9 cellular contexts compared by ENCODE assay signal in genomic region chr22:41401781-41402648, GRCh38. TPM values are rescaled to one million over a fixed set of nuclear protein-coding genes. Genes with fewer than 3 reads are reported as not detected.
DNase-seq lines count a peak whose midpoint lies in the region; ATAC-seq and TF ChIP-seq lines count a peak whose summit lies in the region.
"Had no signal": no experiment of that assay in that cellular context is flagged by ENCODE, and none has a peak within 500 bp of the region (broad histone marks: within the 10 kb centered on the region; RNA-seq: fewer than 3 reads in every experiment).

No MANE protein-coding gene starts in this region.

- no peaks in the 10 kb centered on the region for H3F3A ChIP-seq in smooth muscle cell (ENCODE audit: low read depth)

- H2AFZ ChIP-seq in hepatocyte: no peak overlapping the region
- H2AFZ ChIP-seq in smooth muscle cell (ENCODE audit: low read depth): no peak overlapping the region

- no peaks in the 10 kb centered on the region for H3K27me3 Mint-ChIP-seq in CD8-positive, alpha-beta T cell (ENCODE audit: low read depth)
- H3K27me3 Mint-ChIP-seq: memory B cell had no signal

- peak overlapping the region; percentile 54 for H3K27ac ChIP-seq in hepatocyte
- H3K27ac ChIP-seq in temporal lobe (ENCODE audit: low read depth, low read length): peak overlapping the region; percentile 99
- no peak overlapping the region for H3K27ac ChIP-seq in CD8-positive, alpha-beta T cell (ENCODE audit: low read depth, low read length)
- H3K27ac ChIP-seq in smooth muscle cell (ENCODE audit: low read depth): no peak overlapping the region

- CTCF ChIA-PET in CD8-positive, alpha-beta T cell (lab: Charles Lee): interaction anchor here (0.5 to 6.2 kb wide), 17 partner anchors 12 to 295 kb away, joined by 3 to 132 read pairs (median 4); partner anchors contain the start of genes ACO2, PHF5A and TEF

- no peaks in the 10 kb centered on the region for H3K27me3 ChIP-seq in hepatocyte
- no peaks in the 10 kb centered on the region for H3K27me3 ChIP-seq in CD8-positive, alpha-beta T cell (ENCODE audit: insufficient read depth, low read length)
- H3K27me3 ChIP-seq in smooth muscle cell (ENCODE audit: low read depth): no peaks in the 10 kb centered on the region

- H3K79me2 ChIP-seq in hepatocyte (no peaks in the 10 kb centered on the region), smooth muscle cell (ENCODE audit: low read depth) (no peaks in the 10 kb centered on the region)

- H3K4me2 ChIP-seq in hepatocyte: no peak overlapping the region
- H3K4me2 ChIP-seq in smooth muscle cell: no peak overlapping the region

- no peak for TF ChIP-seq CTCF in hepatocyte (IDR thresholded peaks at IDR 0.05; ENCODE audit: poor library complexity)
- TF ChIP-seq CTCF in CD8-positive, alpha-beta T cell (IDR thresholded peaks at IDR 0.05): no peak
- TF ChIP-seq CTCF in smooth muscle cell (IDR thresholded peaks at IDR 0.05; ENCODE audit: borderline replicate concordance, insufficient read depth, poor library complexity, severe bottlenecking): no peak

- H3K36me3 ChIP-seq in hepatocyte (replicated peaks; ENCODE audit: insufficient read depth, low read depth): no peaks in the 10 kb centered on the region
- H3K36me3 ChIP-seq in CD8-positive, alpha-beta T cell (ENCODE audit: insufficient read depth, low read length): no peaks in the 10 kb centered on the region
- H3K36me3 ChIP-seq in smooth muscle cell (ENCODE audit: low read depth): no peaks in the 10 kb centered on the region

- peak in 52 of 76 experiments; percentile 5 to 70 (median 42) for DNase-seq in HUDEP-2 (lab: John Stamatoyannopoulos, UW; ENCODE audit: unreplicated experiment in 76 of 76)
- DNase-seq in amniotic stem cell (lab: John Stamatoyannopoulos, UW): peak; percentile 75
- DNase-seq in hepatocyte (ENCODE audit: low spot score): peak; percentile 50
- DNase-seq in CD8-positive, alpha-beta T cell: no peak
- no peak for DNase-seq in smooth muscle cell (lab: John Stamatoyannopoulos, UW; ENCODE audit: unreplicated experiment)
- no peak for DNase-seq in stimulated activated CD4-positive, alpha-beta T cell treated with anti-CD3 and anti-CD28 coated beads, Interleukin-4, amount 100 ng/mL, for 4 hours

- POLR2A ChIA-PET in CD8-positive, alpha-beta T cell (lab: Charles Lee): interaction anchor here (1.0 to 2.4 kb wide), 2 partner anchors 66 to 124 kb away, joined by 3 to 14 read pairs; partner anchors contain the start of gene PHF5A

- peaks cover 11% of the 10 kb centered on the region for H3K4me1 Mint-ChIP-seq in CD8-positive, alpha-beta T cell (ENCODE audit: low read depth)

- H3K4me1 ChIP-seq in hepatocyte (ENCODE audit: insufficient read depth) (peaks cover 15% of the 10 kb centered on the region), smooth muscle cell (ENCODE audit: low read depth) (no peaks in the 10 kb centered on the region)
- H3K4me1 ChIP-seq in CD8-positive, alpha-beta T cell (ENCODE audit: insufficient read depth, low read length): peaks cover 13% of the 10 kb centered on the region

- peaks cover 11% of the 10 kb centered on the region for H3K36me3 Mint-ChIP-seq in CD8-positive, alpha-beta T cell

- H3K9me3 ChIP-seq in hepatocyte (ENCODE audit: low read depth): no peaks in the 10 kb centered on the region
- H3K9me3 ChIP-seq in CD8-positive, alpha-beta T cell (ENCODE audit: low read length): no peaks in the 10 kb centered on the region
- H3K9me3 ChIP-seq in smooth muscle cell (replicated peaks; ENCODE audit: low read depth): no peaks in the 10 kb centered on the region

- no peak for ATAC-seq in CD8-positive, alpha-beta T cell
- ATAC-seq in GM21526 (IDR thresholded peaks at IDR 0.05; ENCODE audit: low FRiP score, unreplicated experiment): no peak

- H3K4me3 ChIP-seq in hepatocyte (no peak overlapping the region), smooth muscle cell (no peak overlapping the region)
- H3K4me3 ChIP-seq in CD8-positive, alpha-beta T cell (ENCODE audit: low read depth, low read length): no peak overlapping the region

- no peaks in the 10 kb centered on the region for H4K20me1 ChIP-seq in hepatocyte (ENCODE audit: insufficient read depth, poor library complexity, severe bottlenecking)
- H4K20me1 ChIP-seq in smooth muscle cell (ENCODE audit: low read depth): no peaks in the 10 kb centered on the region

- no peak overlapping the region for H3K4me3 Mint-ChIP-seq in CD8-positive, alpha-beta T cell
- H3K4me3 Mint-ChIP-seq: memory B cell had no signal

- no peaks in the 10 kb centered on the region for H3K9me2 ChIP-seq in hepatocyte (replicated peaks; ENCODE audit: insufficient read depth)

- H3K9me3 Mint-ChIP-seq in CD8-positive, alpha-beta T cell: no peaks in the 10 kb centered on the region
- H3K9me3 Mint-ChIP-seq: memory B cell had no signal

- no peak overlapping the region for H3K27ac Mint-ChIP-seq in CD8-positive, alpha-beta T cell
- H3K27ac Mint-ChIP-seq: memory B cell had no signal

- WGBS in hepatocyte (ENCODE audit: low lambda C conversion rate, missing lambda C conversion rate): 64% methylated on average over 16 of the region's 16 CpGs
- 68% methylated on average over 16 of the region's 16 CpGs for WGBS in smooth muscle cell (ENCODE audit: low lambda C conversion rate)

- intact Hi-C loops in CD8-positive, alpha-beta T cell (cut with DNase I, micrococcal nuclease): no loop called here

- no peak overlapping the region for H3K9ac ChIP-seq in smooth muscle cell (ENCODE audit: low read depth)

RNA-seq across cellular contexts. Expression of gene TEF, which starts 20.3 kb away (rescaled TPM):
- 5.5 and 8.9 TPM in 2 replicates for total RNA-seq in hepatocyte
- polyA plus RNA-seq in hepatocyte: 5.4 and 6.6 TPM in 2 replicates
- total RNA-seq in temporal lobe: 6.1 TPM
- total RNA-seq in CD8-positive, alpha-beta T cell: 1 to 10 TPM; 2.8 to 3.8 TPM
- total RNA-seq in smooth muscle cell: 6.4 and 7.7 TPM in 2 replicates
- polyA plus RNA-seq in smooth muscle cell: 7.6 and 9.0 TPM in 2 replicates

RNA-seq across cellular contexts. Expression of gene TOB2, which starts 44.6 kb away (rescaled TPM):
- total RNA-seq in hepatocyte: 33.2 and 37.8 TPM in 2 replicates
- 30.8 and 38.5 TPM in 2 replicates for polyA plus RNA-seq in hepatocyte
- 12.5 TPM for total RNA-seq in temporal lobe
- total RNA-seq in CD8-positive, alpha-beta T cell: 10 to 100 TPM; 27.0 to 33.5 TPM
- total RNA-seq in smooth muscle cell: 17.9 and 19.7 TPM in 2 replicates
- 25.6 and 27.0 TPM in 2 replicates for polyA plus RNA-seq in smooth muscle cell

Comparison
In these comparisons a context has a peak if more than half of its experiments do, and no peak if none do; other contexts are left out.
1. DNase-seq: peak in HUDEP-2 (52 of 76), amniotic stem cell (single experiment) and hepatocyte (single experiment); none in CD8-positive, alpha-beta T cell (0 of 7), smooth muscle cell (single experiment) and stimulated activated CD4-positive, alpha-beta T cell treated with anti-CD3 and anti-CD28 coated beads, Interleukin-4, amount 100 ng/mL, for 4 hours (0 of 2).
2. H3K27ac ChIP-seq: peak in hepatocyte (single experiment) and temporal lobe (single experiment); none in CD8-positive, alpha-beta T cell (single experiment) and smooth muscle cell (single experiment).